8 cellular contexts compared by ENCODE assay signal in the genomic region with DNA sequence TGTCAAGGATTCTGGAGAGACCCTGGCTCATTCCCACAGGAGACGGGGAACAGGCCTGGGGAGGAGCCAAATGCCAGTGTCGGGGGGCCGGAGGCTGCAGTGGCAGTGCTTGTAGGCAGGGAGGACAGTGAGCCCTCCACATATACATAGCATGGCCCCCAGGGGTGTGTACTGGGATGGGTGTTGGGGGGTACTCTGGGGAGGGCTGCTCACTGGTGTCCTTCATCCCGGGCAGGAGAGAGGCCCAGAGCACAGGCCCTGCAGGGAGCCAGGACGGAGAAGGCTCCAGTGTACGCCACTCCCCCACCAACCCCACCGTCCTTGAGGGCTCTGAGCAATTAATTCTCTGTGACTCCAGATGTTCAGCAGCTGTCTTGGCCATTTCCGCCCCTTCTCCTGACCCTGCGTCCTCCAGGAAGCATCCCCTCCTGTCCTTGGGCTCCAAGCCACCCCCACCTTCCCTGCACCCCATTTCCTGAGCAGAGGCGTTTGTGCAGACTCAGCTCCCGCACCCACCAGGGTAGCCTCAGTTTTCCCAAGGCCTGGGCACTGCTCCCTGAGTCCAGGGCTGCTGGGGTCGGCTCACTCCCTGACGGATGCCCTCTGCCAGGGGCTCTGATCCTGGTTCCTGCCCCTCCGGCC. TPM values are rescaled to one million over a fixed set of nuclear protein-coding genes. Genes with fewer than 3 reads are reported as not detected.
DNase-seq lines count a peak whose midpoint lies in the region; ATAC-seq and TF ChIP-seq lines count a peak whose summit lies in the region.
"Had no signal": no experiment of that assay in that cellular context is flagged by ENCODE, and none has a peak within 500 bp of the region (broad histone marks: within the 10 kb centered on the region; RNA-seq: fewer than 3 reads in every experiment).

No MANE protein-coding gene starts in this region.

- peaks cover 18 to 28% of the 10 kb centered on the region in 2 donors for H3K4me1 ChIP-seq in breast epithelium
- peaks cover 55% of the 10 kb centered on the region for H3K4me1 ChIP-seq in upper lobe of right lung

- H3K27ac Mint-ChIP-seq in MCF 10A (ENCODE audit: low read depth, unreplicated experiment): peak overlapping the region; percentile 59

- no peak for TF ChIP-seq CTCF in MCF 10A (IDR thresholded peaks at IDR 0.05; ENCODE audit: unreplicated experiment)
- TF ChIP-seq CTCF in breast epithelium (IDR thresholded peaks at IDR 0.05): no peak
- no peak for TF ChIP-seq CTCF in upper lobe of right lung (IDR thresholded peaks at IDR 0.05)

- H3K27ac ChIP-seq in breast epithelium: peak overlapping the region in 1 of 2 donors; percentile 79
- peak overlapping the region; percentile 42 for H3K27ac ChIP-seq in upper lobe of right lung

- DNase-seq in MCF 10A (ENCODE audit: unreplicated experiment) (no peak), breast epithelium (ENCODE audit: low spot score in 2 of 2) (no peak), left colon (no peak), upper lobe of right lung (no peak), NOMO-1 treated with DMSO at 0.1 percent for 48 hours (lab: John Stamatoyannopoulos, UW; ENCODE audit: unreplicated experiment) (no peak), HPDE6-E6E7 (ENCODE audit: extremely low spot score) (no peak)
- DNase-seq: ACHN; stimulated activated CD8-positive, alpha-beta memory T cell treated with anti-CD3 and anti-CD28 coated beads, Interleukin-4, amount 100 ng/mL, for 48 hours had no signal

- ATAC-seq in left colon: peak; percentile 16
- peak; percentile 2 for ATAC-seq in upper lobe of right lung

- H3K4me1 Mint-ChIP-seq in MCF 10A (ENCODE audit: insufficient read depth, unreplicated experiment): no peaks in the 10 kb centered on the region

- H3K36me3 Mint-ChIP-seq in MCF 10A (ENCODE audit: insufficient read depth, unreplicated experiment): peaks cover 19% of the 10 kb centered on the region

- no peak for TF ChIP-seq POLR2A in breast epithelium (IDR thresholded peaks at IDR 0.05)

- CTCF ChIA-PET in MCF 10A (lab: Yijun Ruan, JAX): interaction anchor here (0.6 to 0.8 kb wide), 3 partner anchors 72 to 338 kb away, joined by 3 to 5 read pairs (median 3); no protein-coding TSS in a partner anchor

- no peaks in the 10 kb centered on the region for H3K9me3 Mint-ChIP-seq in MCF 10A (ENCODE audit: unreplicated experiment)

- no peak overlapping the region for H3K4me3 Mint-ChIP-seq in MCF 10A (ENCODE audit: unreplicated experiment)

- H3K4me3 ChIP-seq in breast epithelium (no peak overlapping the region), upper lobe of right lung (no peak overlapping the region)

- H3K36me3 ChIP-seq in breast epithelium (no peaks in the 10 kb centered on the region), upper lobe of right lung (peaks cover 8% of the 10 kb centered on the region)

- no TSS peak for BruUV-seq in MCF 10A (replicated peaks; lab: Mats Ljungman, UMichigan)

- no peaks in the 10 kb centered on the region for H3K27me3 ChIP-seq in breast epithelium
- no peaks in the 10 kb centered on the region for H3K27me3 ChIP-seq in upper lobe of right lung

- no peaks in the 10 kb centered on the region for H3K27me3 Mint-ChIP-seq in MCF 10A (ENCODE audit: insufficient read depth, unreplicated experiment)

- H3K9me3 ChIP-seq in breast epithelium (no peaks in the 10 kb centered on the region), upper lobe of right lung (no peaks in the 10 kb centered on the region)

- POLR2A ChIA-PET in MCF 10A (lab: Yijun Ruan, JAX): no interaction called here

- intact Hi-C loops in MCF 10A (cut with micrococcal nuclease): no loop called here
- intact Hi-C loops in breast epithelium (cut with DNase I; ENCODE audit: low total_unique reads): no loop called here
- intact Hi-C loops in left colon (cut with DNase I, micrococcal nuclease): no loop called here
- intact Hi-C loops in upper lobe of right lung (cut with DNase I): no loop called here

RNA-seq across cellular contexts. Expression of a gene that starts 3.4 kb away (rescaled TPM):
- total RNA-seq in MCF 10A (2022) (not detected in 2 replicates), breast epithelium (not detected), left colon (not detected), upper lobe of right lung (not detected)

RNA-seq across cellular contexts. Expression of a gene that starts 7.2 kb away (rescaled TPM):
- 174 and 175 TPM in 2 replicates for total RNA-seq in MCF 10A (2022)
- total RNA-seq in breast epithelium: 100 to 1,000 TPM in 1 of 3 donors, 10 to 100 TPM in 2; 75.1 to 146 (median 84.2) TPM
- 10 to 100 TPM; 49.5 to 58.5 TPM for total RNA-seq in left colon
- 81.5 TPM for total RNA-seq in upper lobe of right lung

RNA-seq across cellular contexts. Expression of a gene that starts 26.8 kb away (rescaled TPM):
- total RNA-seq in MCF 10A (2022) (0.63 and 0.71 TPM in 2 replicates), breast epithelium (10 to 100 TPM in 2 of 3 donors, 1 to 10 TPM in 1; 8.2 to 18.7 (median 10.7) TPM), left colon (1 to 10 TPM; 3.0 to 5.6 TPM), upper lobe of right lung (19.7 TPM)

RNA-seq across cellular contexts. Expression of a gene that starts 37.1 kb away (rescaled TPM):
- 38.1 and 45.0 TPM in 2 replicates for total RNA-seq in MCF 10A (2022)
- 10 to 100 TPM; 31.1 to 37.9 (median 37.0) TPM for total RNA-seq in breast epithelium
- total RNA-seq in left colon: 10 to 100 TPM; 55.3 to 79.4 TPM
- total RNA-seq in upper lobe of right lung: 49.8 TPM
